ENCODE assay signal across 8 cellular contexts in the genomic region with DNA sequence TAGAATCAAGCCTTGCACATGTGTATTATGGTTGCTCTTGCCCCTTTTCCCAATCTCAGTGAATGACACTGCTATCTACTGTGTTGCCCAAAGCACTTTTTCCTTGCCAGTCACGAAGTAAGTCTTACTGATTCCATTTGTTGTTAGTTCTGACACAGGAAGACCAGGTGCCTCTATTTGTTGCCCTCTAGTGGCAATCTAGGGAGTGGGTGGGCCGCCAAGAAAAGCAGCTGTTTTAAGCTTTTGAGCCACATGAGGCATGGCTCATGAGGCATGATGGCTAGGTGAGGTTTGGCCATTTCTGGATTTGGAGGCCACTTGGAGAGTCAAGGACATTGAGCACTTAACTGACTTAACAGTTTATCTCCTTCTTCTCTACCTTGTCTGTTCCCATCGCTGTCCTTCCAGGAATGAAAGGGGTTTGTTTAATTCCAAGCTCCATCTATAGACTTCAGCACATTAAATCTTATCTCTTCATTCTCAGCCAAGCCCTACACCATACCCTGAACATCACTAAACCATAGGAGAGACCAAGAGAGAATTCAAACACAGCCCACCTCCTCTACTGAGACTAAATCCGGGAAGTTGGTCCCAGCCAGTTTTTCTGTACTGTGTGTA.
DNase-seq lines count a peak whose midpoint lies in the region; FAIRE-seq and TF ChIP-seq lines count a peak whose summit lies in the region.

No MANE protein-coding gene starts in this region.

- H3K36me3 Mint-ChIP-seq in HFFc6 (ENCODE audit: low read depth) (no peaks in the 10 kb centered on the region), glutamatergic neuron (ENCODE audit: unreplicated experiment) (no peaks in the 10 kb centered on the region)
- no peaks in the 10 kb centered on the region for H3K36me3 Mint-ChIP-seq in activated T-helper 2 cell treated with anti-CD3 and anti-CD28 coated beads, Interferon-gamma antibody, Interleukin-2, Interleukin-4, amounts not matched to agents 10 μg/mL and 5 μg/mL and 100 μg/mL, durations not matched to agents 14 hours and 24 hours and 36 hours (ENCODE audit: low read depth)

- no peak overlapping the region for H3K27ac Mint-ChIP-seq in HFFc6
- no peak overlapping the region for H3K27ac Mint-ChIP-seq in activated T-helper 2 cell treated with anti-CD3 and anti-CD28 coated beads, Interferon-gamma antibody, Interleukin-2, Interleukin-4, amounts not matched to agents 10 μg/mL and 5 μg/mL and 100 μg/mL, durations not matched to agents 14 hours and 24 hours and 36 hours
- H3K27ac Mint-ChIP-seq in glutamatergic neuron (ENCODE audit: unreplicated experiment), result no peak overlapping the region

- H3K4me3 Mint-ChIP-seq in HFFc6 (no peak overlapping the region), glutamatergic neuron (ENCODE audit: unreplicated experiment) (no peak overlapping the region)
- H3K4me3 Mint-ChIP-seq in activated T-helper 2 cell treated with anti-CD3 and anti-CD28 coated beads, Interferon-gamma antibody, Interleukin-2, Interleukin-4, amounts not matched to agents 10 μg/mL and 5 μg/mL and 100 μg/mL, durations not matched to agents 14 hours and 24 hours and 36 hours (ENCODE audit: low read depth), result no peak overlapping the region

- H3K27me3 Mint-ChIP-seq in HFFc6 (ENCODE audit: insufficient read depth) (no peaks in the 10 kb centered on the region; the same call in 1 of the 2 replicates), glutamatergic neuron (ENCODE audit: unreplicated experiment) (peaks cover 2% of the 10 kb centered on the region)
- no peaks in the 10 kb centered on the region for H3K27me3 Mint-ChIP-seq in activated T-helper 2 cell treated with anti-CD3 and anti-CD28 coated beads, Interferon-gamma antibody, Interleukin-2, Interleukin-4, amounts not matched to agents 10 μg/mL and 5 μg/mL and 100 μg/mL, durations not matched to agents 14 hours and 24 hours and 36 hours (ENCODE audit: low read depth)

- H3K4me1 Mint-ChIP-seq in HFFc6 (ENCODE audit: low read depth), result peaks cover 7% of the 10 kb centered on the region
- no peaks in the 10 kb centered on the region for H3K4me1 Mint-ChIP-seq in activated T-helper 2 cell treated with anti-CD3 and anti-CD28 coated beads, Interferon-gamma antibody, Interleukin-2, Interleukin-4, amounts not matched to agents 10 μg/mL and 5 μg/mL and 100 μg/mL, durations not matched to agents 14 hours and 24 hours and 36 hours (ENCODE audit: low read depth)
- H3K4me1 Mint-ChIP-seq in glutamatergic neuron (ENCODE audit: low read depth, unreplicated experiment), result no peaks in the 10 kb centered on the region

- H3K9me3 Mint-ChIP-seq in HFFc6, result no peaks in the 10 kb centered on the region
- no peaks in the 10 kb centered on the region for H3K9me3 Mint-ChIP-seq in activated T-helper 2 cell treated with anti-CD3 and anti-CD28 coated beads, Interferon-gamma antibody, Interleukin-2, Interleukin-4, amounts not matched to agents 10 μg/mL and 5 μg/mL and 100 μg/mL, durations not matched to agents 14 hours and 24 hours and 36 hours
- peaks cover 2% of the 10 kb centered on the region for H3K9me3 Mint-ChIP-seq in glutamatergic neuron (ENCODE audit: unreplicated experiment)

- intact Hi-C loops in activated T-helper 2 cell treated with anti-CD3 and anti-CD28 coated beads, Interferon-gamma antibody, Interleukin-2, Interleukin-4, amounts not matched to agents 10 μg/mL and 5 μg/mL and 100 μg/mL, durations not matched to agents 14 hours and 24 hours and 36 hours (cut with micrococcal nuclease), result no loop called here

- TF ChIP-seq CTCF in HFFc6 (IDR thresholded peaks at IDR 0.05) (peak; percentile 80), glutamatergic neuron (IDR thresholded peaks at IDR 0.05; ENCODE audit: partially characterized antibody, unreplicated experiment) (peak; percentile 74)

- DNase-seq in COR-L47 (lab: John Stamatoyannopoulos, UW) (peak; percentile 29), HFFc6 (peak; percentile 48), RCC 7860 (ENCODE audit: low spot score) (peak; percentile 14), glutamatergic neuron (peak; percentile 64), NCI-H446 treated with DMSO at 0.1 percent for 48 hours (lab: John Stamatoyannopoulos, UW) (no peak), inferior parietal cortex (ENCODE audit: extremely low spot score) (no peak)
- DNase-seq in activated T-helper 2 cell treated with anti-CD3 and anti-CD28 coated beads, Interferon-gamma antibody, Interleukin-2, Interleukin-4, amounts not matched to agents 10 μg/mL and 5 μg/mL and 100 μg/mL, durations not matched to agents 14 hours and 24 hours and 36 hours (ENCODE audit: low spot score), result peak; percentile 47
- peak; percentile 20 to 44 (median 26) for DNase-seq in stimulated activated CD4-positive, alpha-beta T cell treated with anti-CD3 and anti-CD28 coated beads, Interleukin-12 subunit alpha, Interleukin-12 subunit beta, amount 100 ng/mL, for 48 hours (ENCODE audit: low read depth in 2 of 3, low spot score in 1 of 3)

- no peak for FAIRE-seq in RCC 7860 (lab: Jason Lieb, UNC)

Comparison
In these comparisons a context has a peak if more than half of its experiments do, and no peak if none do; other contexts are left out.
1. DNase-seq: peak in COR-L47 (single experiment), HFFc6 (single experiment), RCC 7860 (single experiment), activated T-helper 2 cell treated with anti-CD3 and anti-CD28 coated beads, Interferon-gamma antibody, Interleukin-2, Interleukin-4, amounts not matched to agents 10 μg/mL and 5 μg/mL and 100 μg/mL, durations not matched to agents 14 hours and 24 hours and 36 hours (single experiment), glutamatergic neuron (single experiment) and stimulated activated CD4-positive, alpha-beta T cell treated with anti-CD3 and anti-CD28 coated beads, Interleukin-12 subunit alpha, Interleukin-12 subunit beta, amount 100 ng/mL, for 48 hours (3 of 3); none in NCI-H446 treated with DMSO at 0.1 percent for 48 hours (single experiment) and inferior parietal cortex (single experiment).